8 cellular contexts compared by ENCODE assay signal in the genomic region with DNA sequence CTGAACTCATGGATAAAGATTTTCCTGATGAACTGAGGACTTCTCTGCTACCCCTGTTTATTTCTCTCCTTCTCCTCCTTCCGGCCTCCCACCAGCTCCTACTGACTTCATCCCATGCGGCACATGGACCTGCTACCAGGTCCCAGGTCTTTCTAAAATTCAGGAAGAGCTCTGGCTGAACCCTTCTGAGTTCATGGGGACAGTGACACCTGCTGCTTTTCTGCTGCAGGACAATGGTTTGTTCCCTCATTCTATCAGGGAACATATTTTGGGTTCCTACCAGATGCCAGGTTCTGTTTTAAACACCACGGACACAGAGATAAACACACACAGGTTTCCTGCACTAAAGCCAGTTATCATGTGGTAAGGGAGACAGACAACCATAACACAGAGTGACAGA.
A peak's percentile ranks its signal among the peaks of the same experiment; 100 is the strongest.
DNase-seq lines count a peak whose midpoint lies in the region; ATAC-seq and TF ChIP-seq lines count a peak whose summit lies in the region.
"Had no signal": no experiment of that assay in that cellular context is flagged by ENCODE, and none has a peak within 500 bp of the region (broad histone marks: within the 10 kb centered on the region; RNA-seq: fewer than 3 reads in every experiment).

No MANE protein-coding gene starts in this region.

- no peak for TF ChIP-seq EP300 in stomach (IDR thresholded peaks at IDR 0.05)

- no peak overlapping the region for H3K27ac Mint-ChIP-seq in activated naive CD4-positive, alpha-beta T cell treated with anti-CD3 and anti-CD28 coated beads for 36 hours

- no peaks in the 10 kb centered on the region for H3K36me3 ChIP-seq in heart left ventricle
- H3K36me3 ChIP-seq in stomach = no peaks in the 10 kb centered on the region

- H3K27me3 Mint-ChIP-seq in activated naive CD4-positive, alpha-beta T cell treated with anti-CD3 and anti-CD28 coated beads for 36 hours (ENCODE audit: low read depth) = no peaks in the 10 kb centered on the region

- peak; percentile 40 for DNase-seq in HEK293T (ENCODE audit: extremely low spot score)
- peak; percentile 26 for DNase-seq in SKM-1 (lab: John Stamatoyannopoulos, UW; ENCODE audit: unreplicated experiment)
- DNase-seq in heart left ventricle = no peak
- no peak for DNase-seq in stomach
- DNase-seq in AG08396 (ENCODE audit: low spot score) = no peak
- no peak for DNase-seq in activated naive CD4-positive, alpha-beta T cell treated with anti-CD3 and anti-CD28 coated beads for 36 hours
- DNase-seq: T-helper 2 cell had no signal

- intact Hi-C loops in heart left ventricle (cut with DNase I) (loop anchor here (1.0 to 10.0 kb wide), 12 partner anchors 68 to 492 kb away; a partner anchor contains a TSS), stomach (cut with DNase I; ENCODE audit: low total_unique reads) (no loop called here)
- intact Hi-C loops in activated naive CD4-positive, alpha-beta T cell treated with anti-CD3 and anti-CD28 coated beads for 36 hours (cut with micrococcal nuclease) = loop anchor here (2.0 to 10.0 kb wide), 3 partner anchors 70 to 462 kb away; a partner anchor contains a TSS

- TF ChIP-seq CTCF in heart left ventricle (IDR thresholded peaks at IDR 0.05) (peak; percentile 20 to 68 (median 56)), stomach (IDR thresholded peaks at IDR 0.05) (peak in 5 of 7 experiments; percentile 16 to 55 (median 40))

- 54 to 75% (median 67%) methylated on average over 2 to 3 of the region's 3 CpGs for WGBS in heart left ventricle, 4 donors
- 54 to 73% (median 63%) methylated on average over 3 of the region's 3 CpGs for WGBS in stomach, 5 donors

- H3K27me3 ChIP-seq in heart left ventricle (peaks cover 0 to under 1% (median 0%) of the 10 kb centered on the region in 9 donors), stomach (no peaks in the 10 kb centered on the region)

- ATAC-seq in heart left ventricle (peak in 3 of 4 donors; percentile 66 to 81 (median 66)), GM21360 (IDR thresholded peaks at IDR 0.05; ENCODE audit: unreplicated experiment) (no peak)

- H3K4me1 Mint-ChIP-seq in activated naive CD4-positive, alpha-beta T cell treated with anti-CD3 and anti-CD28 coated beads for 36 hours (ENCODE audit: low read depth) = peaks cover 21% of the 10 kb centered on the region

- no peaks in the 10 kb centered on the region for H3K36me3 Mint-ChIP-seq in activated naive CD4-positive, alpha-beta T cell treated with anti-CD3 and anti-CD28 coated beads for 36 hours (ENCODE audit: low read depth)

- POLR2A ChIA-PET in HEK293T (lab: Yijun Ruan, JAX) = no interaction called here

- CTCF ChIA-PET in HEK293T (lab: Yijun Ruan, JAX) = interaction anchor here (0.7 to 0.8 kb wide), 2 partner anchors 70 to 384 kb away, joined by 4 to 6 read pairs; no protein-coding TSS in a partner anchor
- CTCF ChIA-PET in activated naive CD4-positive, alpha-beta T cell treated with anti-CD3 and anti-CD28 coated beads for 36 hours (lab: Charles Lee) = interaction anchor here (0.6 to 2.4 kb wide), 5 partner anchors 37 to 465 kb away, joined by 3 to 8 read pairs (median 4); a partner anchor contains a TSS

- no peak overlapping the region for H3K4me3 Mint-ChIP-seq in activated naive CD4-positive, alpha-beta T cell treated with anti-CD3 and anti-CD28 coated beads for 36 hours

- H3K4me1 ChIP-seq in heart left ventricle = peaks cover 0 to 56% (median 2%) of the 10 kb centered on the region in 12 donors
- peaks cover 0 to 25% (median 7%) of the 10 kb centered on the region in 4 donors for H3K4me1 ChIP-seq in stomach

- H3K9me3 ChIP-seq in heart left ventricle = peaks cover 0 to 7% (median 0%) of the 10 kb centered on the region in 12 donors
- no peaks in the 10 kb centered on the region for H3K9me3 ChIP-seq in stomach

- H3K4me3 ChIP-seq in heart left ventricle = no peak overlapping the region
- H3K4me3 ChIP-seq in stomach = no peak overlapping the region

- TF ChIP-seq POLR2A in heart left ventricle (IDR thresholded peaks at IDR 0.05) = no peak
- TF ChIP-seq POLR2A in stomach (IDR thresholded peaks at IDR 0.05) = no peak

- H3K27ac ChIP-seq in heart left ventricle (peak overlapping the region in 2 of 12 donors; percentile 54 to 90), stomach (peak overlapping the region in 1 of 5 donors; percentile 2)

- H3K9me3 Mint-ChIP-seq in activated naive CD4-positive, alpha-beta T cell treated with anti-CD3 and anti-CD28 coated beads for 36 hours = no peaks in the 10 kb centered on the region

TF ChIP-seq in HEK293T, 16 proteins besides CTCF, POLR2A, EP300 and RAD21:
- TF ChIP-seq SP1 (IDR thresholded peaks at IDR 0.05) = no peak
- no peak for TF ChIP-seq ZNF384 (IDR thresholded peaks at IDR 0.05)
- no peak for TF ChIP-seq FOXK2 (IDR thresholded peaks at IDR 0.05)
- no peak for TF ChIP-seq NFRKB (IDR thresholded peaks at IDR 0.05)
- TF ChIP-seq, protein P1, sequence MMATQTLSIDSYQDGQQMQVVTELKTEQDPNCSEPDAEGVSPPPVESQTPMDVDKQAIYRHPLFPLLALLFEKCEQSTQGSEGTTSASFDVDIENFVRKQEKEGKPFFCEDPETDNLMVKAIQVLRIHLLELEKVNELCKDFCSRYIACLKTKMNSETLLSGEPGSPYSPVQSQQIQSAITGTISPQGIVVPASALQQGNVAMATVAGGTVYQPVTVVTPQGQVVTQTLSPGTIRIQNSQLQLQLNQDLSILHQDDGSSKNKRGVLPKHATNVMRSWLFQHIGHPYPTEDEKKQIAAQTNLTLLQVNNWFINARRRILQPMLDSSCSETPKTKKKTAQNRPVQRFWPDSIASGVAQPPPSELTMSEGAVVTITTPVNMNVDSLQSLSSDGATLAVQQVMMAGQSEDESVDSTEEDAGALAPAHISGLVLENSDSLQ (IDR thresholded peaks at IDR 0.05) = no peak
- TF ChIP-seq CTBP1 (IDR thresholded peaks at IDR 0.05; ENCODE audit: borderline replicate concordance) = no peak
- no peak for TF ChIP-seq FOXM1 (IDR thresholded peaks at IDR 0.05; ENCODE audit: borderline replicate concordance)
- no peak for TF ChIP-seq FOXA1 (IDR thresholded peaks at IDR 0.05)
- TF ChIP-seq BHLHE40 (IDR thresholded peaks at IDR 0.05; ENCODE audit: borderline replicate concordance) = no peak
- TF ChIP-seq L3MBTL2 (conservative IDR thresholded peaks at IDR 0.05) = no peak
- no peak for TF ChIP-seq LEF1 (IDR thresholded peaks at IDR 0.05; ENCODE audit: borderline replicate concordance)
- no peak for TF ChIP-seq ELF4 (IDR thresholded peaks at IDR 0.05)
- no peak for TF ChIP-seq ARNT (IDR thresholded peaks at IDR 0.05)
TF ChIP-seq in HEK293T: peak in this region for 0.

Comparison
In these comparisons a context has a peak if more than half of its experiments do, and no peak if none do; other contexts are left out.
1. DNase-seq: peak in HEK293T (single experiment) and SKM-1 (single experiment); none in heart left ventricle (0 of 5), stomach (single experiment), AG08396 (single experiment) and activated naive CD4-positive, alpha-beta T cell treated with anti-CD3 and anti-CD28 coated beads for 36 hours (single experiment).